ENCODE assay signal across 13 cellular contexts in genomic region chr15:60038111-60038521, GRCh38. TPM values are rescaled to one million over a fixed set of nuclear protein-coding genes. Genes with fewer than 3 reads are reported as not detected.
DNase-seq lines count a peak whose midpoint lies in the region; ATAC-seq and TF ChIP-seq lines count a peak whose summit lies in the region.
"Had no signal": no experiment of that assay in that cellular context is flagged by ENCODE, and none has a peak within 500 bp of the region (broad histone marks: within the 10 kb centered on the region; RNA-seq: fewer than 3 reads in every experiment).

No MANE protein-coding gene starts in this region.

- intact Hi-C loops in esophagus muscularis mucosa (cut with DNase I): no loop called here

- DNase-seq in SHP77 (lab: John Stamatoyannopoulos, UW) (peak; percentile 19 to 47), SHP77 treated with DMSO at 0.1 percent for 48 hours (lab: John Stamatoyannopoulos, UW) (no peak), NCI-H345 treated with DMSO at 0.1 percent for 48 hours (lab: John Stamatoyannopoulos, UW; ENCODE audit: unreplicated experiment) (peak; percentile 61), esophagus muscularis mucosa (ENCODE audit: extremely low spot score) (peak; percentile 90), upper lobe of left lung (peak; percentile 24 to 46), Karpas-422 (no peak)
- DNase-seq: CD8-positive, alpha-beta memory T cell; immature natural killer cell; NCI-H2171; nephron progenitor cell had no signal

- no peaks in the 10 kb centered on the region for H3K36me3 ChIP-seq in esophagus muscularis mucosa
- no peaks in the 10 kb centered on the region for H3K36me3 ChIP-seq in upper lobe of left lung
- no peaks in the 10 kb centered on the region for H3K36me3 ChIP-seq in Karpas-422 (ENCODE audit: insufficient read depth, low read length)
- H3K36me3 ChIP-seq: gastroesophageal sphincter had no signal

- no peak overlapping the region for H3K4me2 ChIP-seq in Karpas-422 (ENCODE audit: low read depth, low read length, poor library complexity, severe bottlenecking)

- no peak overlapping the region for H3K4me3 ChIP-seq in esophagus muscularis mucosa
- H3K4me3 ChIP-seq in upper lobe of left lung: no peak overlapping the region
- H3K4me3 ChIP-seq in Karpas-422 (ENCODE audit: low read length): no peak overlapping the region
- H3K4me3 ChIP-seq: gastroesophageal sphincter had no signal

- H3K27ac ChIP-seq in esophagus muscularis mucosa (replicated peaks in 1 of 4) (no peak overlapping the region), upper lobe of left lung (no peak overlapping the region), Karpas-422 (ENCODE audit: low read length) (no peak overlapping the region)
- H3K27ac ChIP-seq: gastroesophageal sphincter had no signal

- H3K79me2 ChIP-seq in Karpas-422 (ENCODE audit: low read length): no peaks in the 10 kb centered on the region

- H3K9me2 ChIP-seq in Karpas-422 (replicated peaks; ENCODE audit: insufficient read depth, low read length): no peaks in the 10 kb centered on the region

- no peak overlapping the region for H2AFZ ChIP-seq in Karpas-422 (ENCODE audit: low read length)

- no peak overlapping the region for H3K9ac ChIP-seq in Karpas-422 (ENCODE audit: low read length)

- TF ChIP-seq CTCF in esophagus muscularis mucosa (IDR thresholded peaks at IDR 0.05): no peak
- TF ChIP-seq CTCF in upper lobe of left lung (IDR thresholded peaks at IDR 0.05): no peak

- H3K9me3 ChIP-seq in esophagus muscularis mucosa (no peaks in the 10 kb centered on the region), upper lobe of left lung (no peaks in the 10 kb centered on the region), Karpas-422 (ENCODE audit: low read length) (no peaks in the 10 kb centered on the region)
- H3K9me3 ChIP-seq: gastroesophageal sphincter had no signal

- ATAC-seq in upper lobe of left lung (ENCODE audit: low FRiP score in 2 of 2) (peak in 1 of 2 donors; percentile 50), HG02623 (IDR thresholded peaks at IDR 0.05; ENCODE audit: unreplicated experiment) (no peak), HG03457 (IDR thresholded peaks at IDR 0.05; ENCODE audit: unreplicated experiment) (no peak)
- ATAC-seq: gastroesophageal sphincter had no signal

- H3K27me3 ChIP-seq in esophagus muscularis mucosa (peaks cover 0 to 39% (median 0%) of the 10 kb centered on the region in 4 donors), upper lobe of left lung (no peaks in the 10 kb centered on the region), Karpas-422 (ENCODE audit: low read length) (no peaks in the 10 kb centered on the region)

- no peaks in the 10 kb centered on the region for H4K20me1 ChIP-seq in Karpas-422 (ENCODE audit: insufficient read depth, low read depth, low read length)

- no peaks in the 10 kb centered on the region for H3K4me1 ChIP-seq in esophagus muscularis mucosa
- no peaks in the 10 kb centered on the region for H3K4me1 ChIP-seq in upper lobe of left lung
- no peaks in the 10 kb centered on the region for H3K4me1 ChIP-seq in Karpas-422 (ENCODE audit: low read length)
- H3K4me1 ChIP-seq: gastroesophageal sphincter had no signal

- WGBS in esophagus muscularis mucosa: 70% methylated on average over 3 of the region's 7 CpGs
- 52 to 69% methylated on average over 5 to 7 of the region's 7 CpGs for WGBS in upper lobe of left lung, 2 donors

- TF ChIP-seq POLR2A in esophagus muscularis mucosa (IDR thresholded peaks at IDR 0.05; ENCODE audit: low read depth) (no peak), upper lobe of left lung (IDR thresholded peaks at IDR 0.05) (no peak)

- TF ChIP-seq EP300 in esophagus muscularis mucosa (IDR thresholded peaks at IDR 0.05) (no peak), upper lobe of left lung (IDR thresholded peaks at IDR 0.05) (no peak)

RNA-seq across cellular contexts. Expression of gene FOXB1, which starts 34.0 kb away (rescaled TPM):
- total RNA-seq in esophagus muscularis mucosa (not detected), upper lobe of left lung (not detected)
- total RNA-seq in Karpas-422 (2014; rRNA removed; shearing (Covaris generic); ENCODE audit: low replicate concordance): not detected in 2 replicates
- total RNA-seq: gastroesophageal sphincter had no signal

Comparison
In these comparisons a context has a peak if more than half of its experiments do, and no peak if none do; other contexts are left out.
1. DNase-seq: peak in SHP77 (2 of 2), NCI-H345 treated with DMSO at 0.1 percent for 48 hours (single experiment), esophagus muscularis mucosa (single experiment) and upper lobe of left lung (2 of 2); none in SHP77 treated with DMSO at 0.1 percent for 48 hours (single experiment) and Karpas-422 (single experiment).